In the genomic region with DNA sequence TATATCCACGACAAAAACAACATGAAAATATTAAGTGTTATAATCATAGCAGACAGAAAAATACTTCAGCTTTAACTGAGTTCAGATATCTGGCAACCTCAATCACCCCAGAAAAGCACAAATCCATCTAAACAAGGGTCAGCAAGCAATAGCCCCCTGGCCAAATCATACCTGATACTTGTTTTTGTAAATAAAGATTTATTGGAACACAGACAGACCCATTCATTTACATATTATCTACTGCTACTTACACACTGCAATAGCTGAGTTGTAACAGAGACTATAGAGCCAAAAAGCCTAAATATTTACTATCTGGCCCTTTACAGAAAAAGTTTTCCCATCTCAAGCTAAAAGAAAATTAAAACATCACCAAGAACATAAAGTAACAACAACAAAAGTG, we compare ENCODE assay signal across 1 cellular context.
TF ChIP-seq lines count a peak whose summit lies in the region.

No MANE protein-coding gene starts in this region.

TF ChIP-seq in GM12878, 131 proteins besides CTCF, POLR2A, EP300 and RAD21:
- TF ChIP-seq SUPT20H (IDR thresholded peaks at IDR 0.05; ENCODE audit: borderline replicate concordance, control insufficient read depth, low read depth, low read length) (no peak), SMAD5 (IDR thresholded peaks at IDR 0.05; ENCODE audit: low read depth) (no peak), RAD51 (IDR thresholded peaks at IDR 0.05) (no peak), DPF2 (IDR thresholded peaks at IDR 0.05) (no peak), SRF (IDR thresholded peaks at IDR 0.05; ENCODE audit: low read depth in 2 of 2, low read length in 2 of 2) (no peak)
- TF ChIP-seq, protein P1, sequence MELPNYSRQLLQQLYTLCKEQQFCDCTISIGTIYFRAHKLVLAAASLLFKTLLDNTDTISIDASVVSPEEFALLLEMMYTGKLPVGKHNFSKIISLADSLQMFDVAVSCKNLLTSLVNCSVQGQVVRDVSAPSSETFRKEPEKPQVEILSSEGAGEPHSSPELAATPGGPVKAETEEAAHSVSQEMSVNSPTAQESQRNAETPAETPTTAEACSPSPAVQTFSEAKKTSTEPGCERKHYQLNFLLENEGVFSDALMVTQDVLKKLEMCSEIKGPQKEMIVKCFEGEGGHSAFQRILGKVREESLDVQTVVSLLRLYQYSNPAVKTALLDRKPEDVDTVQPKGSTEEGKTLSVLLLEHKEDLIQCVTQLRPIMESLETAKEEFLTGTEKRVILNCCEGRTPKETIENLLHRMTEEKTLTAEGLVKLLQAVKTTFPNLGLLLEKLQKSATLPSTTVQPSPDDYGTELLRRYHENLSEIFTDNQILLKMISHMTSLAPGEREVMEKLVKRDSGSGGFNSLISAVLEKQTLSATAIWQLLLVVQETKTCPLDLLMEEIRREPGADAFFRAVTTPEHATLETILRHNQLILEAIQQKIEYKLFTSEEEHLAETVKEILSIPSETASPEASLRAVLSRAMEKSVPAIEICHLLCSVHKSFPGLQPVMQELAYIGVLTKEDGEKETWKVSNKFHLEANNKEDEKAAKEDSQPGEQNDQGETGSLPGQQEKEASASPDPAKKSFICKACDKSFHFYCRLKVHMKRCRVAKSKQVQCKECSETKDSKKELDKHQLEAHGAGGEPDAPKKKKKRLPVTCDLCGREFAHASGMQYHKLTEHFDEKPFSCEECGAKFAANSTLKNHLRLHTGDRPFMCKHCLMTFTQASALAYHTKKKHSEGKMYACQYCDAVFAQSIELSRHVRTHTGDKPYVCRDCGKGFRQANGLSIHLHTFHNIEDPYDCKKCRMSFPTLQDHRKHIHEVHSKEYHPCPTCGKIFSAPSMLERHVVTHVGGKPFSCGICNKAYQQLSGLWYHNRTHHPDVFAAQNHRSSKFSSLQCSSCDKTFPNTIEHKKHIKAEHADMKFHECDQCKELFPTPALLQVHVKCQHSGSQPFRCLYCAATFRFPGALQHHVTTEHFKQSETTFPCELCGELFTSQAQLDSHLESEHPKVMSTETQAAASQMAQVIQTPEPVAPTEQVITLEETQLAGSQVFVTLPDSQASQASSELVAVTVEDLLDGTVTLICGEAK (IDR thresholded peaks at IDR 0.05; ENCODE audit: borderline replicate concordance) = peak; percentile 62; the same call in 1 of the 2 replicates
TF ChIP-seq in GM12878: peak in this region for 1.
